Comparison of ENCODE assay signal across 21 cellular contexts in the genomic region with DNA sequence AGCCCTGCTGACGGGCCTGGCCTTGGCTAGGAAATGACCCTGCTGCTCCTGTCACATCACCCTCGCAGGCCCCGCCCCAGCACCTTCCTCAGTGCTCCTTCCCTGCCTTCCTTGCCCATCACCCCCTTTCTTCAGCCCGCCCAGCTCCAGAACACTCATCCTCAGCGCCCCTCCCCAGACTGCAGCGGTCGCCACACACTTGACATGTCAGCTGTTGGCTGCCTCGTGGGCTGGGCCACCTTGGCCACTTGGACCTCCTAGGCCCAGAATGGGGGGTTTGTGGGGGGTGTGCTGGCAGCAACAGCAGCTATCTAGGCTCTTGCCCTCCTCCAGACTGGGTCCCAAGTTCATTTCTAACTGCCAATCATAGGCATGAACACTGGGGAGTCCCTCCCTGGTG. TPM values are rescaled to one million over a fixed set of nuclear protein-coding genes. Genes with fewer than 3 reads are reported as not detected.
A peak's percentile ranks its signal among the peaks of the same experiment; 100 is the strongest.
DNase-seq lines count a peak whose midpoint lies in the region; ATAC-seq and TF ChIP-seq lines count a peak whose summit lies in the region.
"Had no signal": no experiment of that assay in that cellular context is flagged by ENCODE, and none has a peak within 500 bp of the region (broad histone marks: within the 10 kb centered on the region; RNA-seq: fewer than 3 reads in every experiment).

No MANE protein-coding gene starts in this region.

- H3K4me2 ChIP-seq in neuronal stem cell (ENCODE audit: insufficient read depth, low read length, poor library complexity, severe bottlenecking): no peak overlapping the region
- H3K4me2 ChIP-seq: A549 had no signal

- no peak overlapping the region for H2AFZ ChIP-seq in neuronal stem cell (ENCODE audit: low read length)

- peaks cover 8 to 21% of the 10 kb centered on the region in 2 donors for H3K4me1 ChIP-seq in neuronal stem cell (ENCODE audit: control insufficient read depth in 2 of 2, insufficient read depth in 1 of 2, low read depth in 1 of 2, low read length in 2 of 2)
- no peaks in the 10 kb centered on the region for H3K4me1 ChIP-seq in mucosa of descending colon (ENCODE audit: low read depth)
- H3K4me1 ChIP-seq: HAP-1 had no signal

- H3K9me3 ChIP-seq in neuronal stem cell (replicated peaks in 1 of 2; ENCODE audit: control insufficient read depth in 2 of 2, insufficient read depth in 1 of 2, low read depth in 1 of 2, low read length in 2 of 2): no peaks in the 10 kb centered on the region
- no peaks in the 10 kb centered on the region for H3K9me3 ChIP-seq in mucosa of descending colon
- H3K9me3 ChIP-seq: A549, Caco-2, HAP-1 had no signal

- H3K18ac ChIP-seq in neuronal stem cell (ENCODE audit: low read length): no peak overlapping the region

- no peaks in the 10 kb centered on the region for H3K79me1 ChIP-seq in neuronal stem cell (ENCODE audit: low read depth, low read length)

- H3K27ac Mint-ChIP-seq in T-helper 2 cell treated with Interferon-gamma antibody and Interleukin-4, amounts not matched to agents 5 μg/mL and 100 μg/mL, for 36 hours: peak overlapping the region; percentile 41
- H3K27ac Mint-ChIP-seq in activated CD4-positive, alpha-beta T cell treated with anti-CD3 and anti-CD28 coated beads for 36 hours: no peak overlapping the region
- H3K27ac Mint-ChIP-seq: CD4-positive, alpha-beta T cell had no signal

- H3K4me1 Mint-ChIP-seq in T-helper 2 cell treated with Interferon-gamma antibody and Interleukin-4, amounts not matched to agents 5 μg/mL and 100 μg/mL, for 36 hours (ENCODE audit: low read depth): no peaks in the 10 kb centered on the region
- H3K4me1 Mint-ChIP-seq in activated CD4-positive, alpha-beta T cell treated with anti-CD3 and anti-CD28 coated beads for 36 hours: no peaks in the 10 kb centered on the region

- DNase-seq in T-helper 2 cell treated with Interferon-gamma antibody and Interleukin-4, amounts not matched to agents 5 μg/mL and 100 μg/mL, for 36 hours (ENCODE audit: low spot score): no peak
- no peak for DNase-seq in T-helper 2 cell
- DNase-seq in RWPE1 (ENCODE audit: low spot score): no peak
- DNase-seq in neuronal stem cell (ENCODE audit: low spot score): no peak
- DNase-seq in activated CD4-positive, alpha-beta T cell treated with anti-CD3 and anti-CD28 coated beads for 36 hours: no peak
- DNase-seq in mucosa of descending colon: no peak
- DNase-seq: AML-193; Caco-2; CD4-positive, alpha-beta T cell; DMS79; GDM1; IMR-90 had no signal

- no peak for ATAC-seq in activated CD4-positive, alpha-beta T cell treated with anti-CD3 and anti-CD28 coated beads for 36 hours
- ATAC-seq in mucosa of descending colon (no peak), GM18867 (IDR thresholded peaks at IDR 0.05; ENCODE audit: unreplicated experiment) (no peak)
- ATAC-seq: K562 had no signal

- H3K23ac ChIP-seq in neuronal stem cell (ENCODE audit: low read depth, low read length, poor library complexity): no peak overlapping the region

- no peak overlapping the region for H3K4me3 ChIP-seq in neuronal stem cell (ENCODE audit: low read length in 2 of 2)
- H3K4me3 ChIP-seq in mucosa of descending colon: no peak overlapping the region
- H3K4me3 ChIP-seq: A549, HAP-1, K562 had no signal

- no peak overlapping the region for H2BK5ac ChIP-seq in neuronal stem cell (ENCODE audit: low read length)

- H3K27me3 Mint-ChIP-seq in T-helper 2 cell treated with Interferon-gamma antibody and Interleukin-4, amounts not matched to agents 5 μg/mL and 100 μg/mL, for 36 hours (ENCODE audit: low read depth): no peaks in the 10 kb centered on the region
- H3K27me3 Mint-ChIP-seq in activated CD4-positive, alpha-beta T cell treated with anti-CD3 and anti-CD28 coated beads for 36 hours: no peaks in the 10 kb centered on the region
- H3K27me3 Mint-ChIP-seq: CD4-positive, alpha-beta T cell had no signal

- peak overlapping the region; percentile 66 for H2AK5ac ChIP-seq in neuronal stem cell (ENCODE audit: low read depth, low read length)

- H3K27me3 ChIP-seq in neuronal stem cell (ENCODE audit: control insufficient read depth in 3 of 3, insufficient read depth in 3 of 3, low read depth in 1 of 3, low read length in 3 of 3): no peaks in the 10 kb centered on the region

- H3K14ac ChIP-seq in neuronal stem cell (ENCODE audit: low read length): no peak overlapping the region

- H3K27ac ChIP-seq in RWPE1 (peak overlapping the region; percentile 87), neuronal stem cell (replicated peaks; ENCODE audit: low read length) (no peak overlapping the region)
- H3K27ac ChIP-seq: 22Rv1, A549, C4-2B, HL-60 had no signal

- POLR2A ChIA-PET in RWPE1 (lab: Yijun Ruan, JAX; ENCODE audit: low non-redundant PET): no interaction called here
- POLR2A ChIA-PET in activated CD4-positive, alpha-beta T cell treated with anti-CD3 and anti-CD28 coated beads for 36 hours (lab: Charles Lee): no interaction called here

- H3K36me3 ChIP-seq in neuronal stem cell (replicated peaks in 1 of 2; ENCODE audit: control insufficient read depth in 2 of 2, insufficient read depth in 2 of 2, low read length in 2 of 2) (peaks cover 0 to 10% of the 10 kb centered on the region in 2 donors), mucosa of descending colon (ENCODE audit: low read depth) (no peaks in the 10 kb centered on the region)
- H3K36me3 ChIP-seq: HAP-1 had no signal

- CTCF ChIA-PET in RWPE1 (lab: Yijun Ruan, JAX): interaction anchor here (3.7 to 4.2 kb wide), 2 partner anchors 11 kb away, joined by 19 to 20 read pairs; partner anchors contain the start of gene ELMO3
- CTCF ChIA-PET in activated CD4-positive, alpha-beta T cell treated with anti-CD3 and anti-CD28 coated beads for 36 hours (lab: Charles Lee): no interaction called here

- no peak for TF ChIP-seq CTCF in RWPE1 (conservative IDR thresholded peaks at IDR 0.05; ENCODE audit: low read depth)
- TF ChIP-seq CTCF in mucosa of descending colon (IDR thresholded peaks at IDR 0.05): no peak

- no peaks in the 10 kb centered on the region for H3K9me3 Mint-ChIP-seq in T-helper 2 cell treated with Interferon-gamma antibody and Interleukin-4, amounts not matched to agents 5 μg/mL and 100 μg/mL, for 36 hours
- no peaks in the 10 kb centered on the region for H3K9me3 Mint-ChIP-seq in activated CD4-positive, alpha-beta T cell treated with anti-CD3 and anti-CD28 coated beads for 36 hours (ENCODE audit: low read depth)
- H3K9me3 Mint-ChIP-seq: CD4-positive, alpha-beta T cell had no signal

- peak overlapping the region; percentile 19 for H4K8ac ChIP-seq in neuronal stem cell (ENCODE audit: low read depth, low read length)

- no peak overlapping the region for H2BK15ac ChIP-seq in neuronal stem cell (ENCODE audit: low read length)

- H4K91ac ChIP-seq in neuronal stem cell (ENCODE audit: low read depth, low read length, poor library complexity): no peak overlapping the region

- H2BK12ac ChIP-seq in neuronal stem cell (ENCODE audit: low read length): no peak overlapping the region

- intact Hi-C loops in activated CD4-positive, alpha-beta T cell treated with anti-CD3 and anti-CD28 coated beads for 36 hours (cut with DNase I, micrococcal nuclease): no loop called here
- intact Hi-C loops in mucosa of descending colon (cut with DNase I, micrococcal nuclease): no loop called here

- H2BK120ac ChIP-seq in neuronal stem cell (ENCODE audit: low read depth, low read length): no peak overlapping the region

- no peak overlapping the region for H3K4me3 Mint-ChIP-seq in T-helper 2 cell treated with Interferon-gamma antibody and Interleukin-4, amounts not matched to agents 5 μg/mL and 100 μg/mL, for 36 hours
- no peak overlapping the region for H3K4me3 Mint-ChIP-seq in activated CD4-positive, alpha-beta T cell treated with anti-CD3 and anti-CD28 coated beads for 36 hours
- H3K4me3 Mint-ChIP-seq: CD4-positive, alpha-beta T cell had no signal

- H3K9ac ChIP-seq in neuronal stem cell (ENCODE audit: low read depth, low read length, poor library complexity): peak overlapping the region; percentile 47

- H3K36me3 Mint-ChIP-seq in T-helper 2 cell treated with Interferon-gamma antibody and Interleukin-4, amounts not matched to agents 5 μg/mL and 100 μg/mL, for 36 hours (ENCODE audit: low read depth): no peaks in the 10 kb centered on the region
- peaks cover 4% of the 10 kb centered on the region for H3K36me3 Mint-ChIP-seq in activated CD4-positive, alpha-beta T cell treated with anti-CD3 and anti-CD28 coated beads for 36 hours (ENCODE audit: low read depth)

- WGBS in neuronal stem cell (ENCODE audit: extremely low coverage in 2 of 2, insufficient read length in 2 of 2, insufficient replicate concordance in 1 of 2), 2 donors: no CpG with 5 or more reads among the region's 8 CpGs

- H3K4ac ChIP-seq in neuronal stem cell (ENCODE audit: low read length): no peak overlapping the region

RNA-seq across cellular contexts. Expression of gene ELMO3, which starts 10.6 kb away (rescaled TPM):
- 0.79 TPM for polyA plus RNA-seq in neuronal stem cell (2013, experiment 1 of 2)
- polyA plus RNA-seq in neuronal stem cell (2013, experiment 2 of 2): 0.65 TPM
- total RNA-seq in activated CD4-positive, alpha-beta T cell treated with anti-CD3 and anti-CD28 coated beads for 36 hours: 1 to 10 TPM; 3.0 to 4.6 TPM
- 10 to 100 TPM; 25.4 to 68.0 (median 42.1) TPM for total RNA-seq in mucosa of descending colon

RNA-seq across cellular contexts. Expression of gene TMEM208, which starts 17.4 kb away (rescaled TPM):
- polyA plus RNA-seq in neuronal stem cell (2013, experiment 1 of 2): 22.6 TPM
- 21.1 TPM for polyA plus RNA-seq in neuronal stem cell (2013, experiment 2 of 2)
- 10 to 100 TPM; 13.6 to 31.2 TPM for total RNA-seq in activated CD4-positive, alpha-beta T cell treated with anti-CD3 and anti-CD28 coated beads for 36 hours
- 10 to 100 TPM; 30.8 to 39.6 (median 36.1) TPM for total RNA-seq in mucosa of descending colon

RNA-seq across cellular contexts. Expression of gene E2F4, which starts 17.6 kb away (rescaled TPM):
- polyA plus RNA-seq in neuronal stem cell (2013, experiment 1 of 2): 43.7 TPM
- polyA plus RNA-seq in neuronal stem cell (2013, experiment 2 of 2): 41.6 TPM
- total RNA-seq in activated CD4-positive, alpha-beta T cell treated with anti-CD3 and anti-CD28 coated beads for 36 hours: 100 to 1,000 TPM in 1 of 2 experiments, 10 to 100 TPM in 1; 91.4 to 110 TPM
- total RNA-seq in mucosa of descending colon: 10 to 100 TPM; 70.5 to 77.4 (median 72.9) TPM

RNA-seq across cellular contexts. Expression of gene EXOC3L1, which starts 19.6 kb away (rescaled TPM):
- not detected for polyA plus RNA-seq in neuronal stem cell (2013, experiment 1 of 2)
- polyA plus RNA-seq in neuronal stem cell (2013, experiment 2 of 2): 0.03 TPM
- under 1 TPM in 1 of 2 experiments, not detected in 1; 0.16 TPM for total RNA-seq in activated CD4-positive, alpha-beta T cell treated with anti-CD3 and anti-CD28 coated beads for 36 hours
- 1 to 10 TPM; 2.6 to 6.8 (median 2.7) TPM for total RNA-seq in mucosa of descending colon
- total RNA-seq: CD4-positive, alpha-beta T cell; H4; IMR-90; K562 had no signal
- polyA plus RNA-seq: BJ, IMR-90 had no signal

RNA-seq across cellular contexts. Expression of gene MATCAP1, which starts 25.8 kb away (rescaled TPM):
- polyA plus RNA-seq in neuronal stem cell (2013, experiment 1 of 2): 20.9 TPM
- polyA plus RNA-seq in neuronal stem cell (2013, experiment 2 of 2): 17.1 TPM
- 10 to 100 TPM; 28.8 to 30.4 TPM for total RNA-seq in activated CD4-positive, alpha-beta T cell treated with anti-CD3 and anti-CD28 coated beads for 36 hours
- 10 to 100 TPM; 24.8 to 35.1 (median 29.2) TPM for total RNA-seq in mucosa of descending colon

Comparison
In these comparisons a context has a peak if more than half of its experiments do, and no peak if none do; other contexts are left out.
1. RNA of gene ELMO3, which starts 10.6 kb away (total RNA-seq): 25.4 to 68.0 TPM in mucosa of descending colon; 3.0 to 4.6 TPM in activated CD4-positive, alpha-beta T cell treated with anti-CD3 and anti-CD28 coated beads for 36 hours; every median in the first group is over 4 times any median in the second.